Comparison of ENCODE assay signal across 1 cellular context in genomic region chr7:139103057-139103820, GRCh38.
TF ChIP-seq lines count a peak whose summit lies in the region.

No MANE protein-coding gene starts in this region.

TF ChIP-seq in GM12878, 131 proteins besides CTCF, POLR2A, EP300 and RAD21 (continued from another document):
- TF ChIP-seq HDAC2 (IDR thresholded peaks at IDR 0.05): no peak
- TF ChIP-seq SIX5 (IDR thresholded peaks at IDR 0.05; ENCODE audit: low read depth, low read length, severe bottlenecking): no peak
- TF ChIP-seq ZNF687 (IDR thresholded peaks at IDR 0.05): no peak
- no peak for TF ChIP-seq STAT1 (conservative IDR thresholded peaks at IDR 0.05)
- no peak for TF ChIP-seq SMAD5 (IDR thresholded peaks at IDR 0.05; ENCODE audit: low read depth)
- TF ChIP-seq RUNX3 (IDR thresholded peaks at IDR 0.05; ENCODE audit: low read length): no peak
- no peak for TF ChIP-seq BCL11A (IDR thresholded peaks at IDR 0.05; ENCODE audit: low read depth, low read length)
- TF ChIP-seq MTA3 (IDR thresholded peaks at IDR 0.05; ENCODE audit: borderline replicate concordance, low read length): no peak
